Comparison of ENCODE assay signal across 15 cellular contexts in the genomic region with DNA sequence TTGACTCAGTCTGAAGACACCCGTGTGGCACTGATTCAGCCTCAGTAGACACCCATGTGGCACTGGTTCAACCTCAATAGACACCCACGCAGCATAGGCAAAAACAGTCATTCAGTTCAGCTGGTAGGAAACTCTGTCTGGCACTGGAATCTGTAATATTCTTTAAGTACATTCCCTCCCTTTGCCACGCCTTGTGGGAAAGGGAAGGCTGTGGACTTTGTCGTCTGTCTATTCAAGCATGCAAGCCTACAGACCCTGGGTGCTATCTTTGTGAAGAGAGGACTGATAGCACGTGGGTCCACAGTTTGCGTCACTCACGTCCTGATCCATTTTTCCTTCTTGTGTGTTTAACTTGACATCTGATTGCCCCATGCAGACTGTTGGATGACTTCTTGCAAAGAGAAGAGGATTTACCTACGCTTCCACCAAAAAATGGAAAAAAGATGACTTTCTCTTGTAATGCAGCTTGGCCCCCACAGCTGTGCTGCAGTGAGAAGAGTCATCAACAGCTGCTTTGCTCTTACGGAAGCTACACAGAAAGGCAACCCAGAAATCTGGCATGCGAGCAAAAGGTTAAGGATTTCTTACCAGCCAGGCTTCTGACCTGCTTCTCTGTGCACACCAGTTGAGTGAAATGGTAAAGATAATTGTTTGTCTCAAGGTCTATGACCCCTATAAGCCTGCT.
DNase-seq lines count a peak whose midpoint lies in the region; ATAC-seq and TF ChIP-seq lines count a peak whose summit lies in the region.
"Had no signal": no experiment of that assay in that cellular context is flagged by ENCODE, and none has a peak within 500 bp of the region (broad histone marks: within the 10 kb centered on the region; RNA-seq: fewer than 3 reads in every experiment).

No MANE protein-coding gene starts in this region.

- peaks cover 28% of the 10 kb centered on the region for H3K4me1 Mint-ChIP-seq in nephron
- H3K4me1 Mint-ChIP-seq: naive thymus-derived CD4-positive, alpha-beta T cell had no signal

- no peak overlapping the region for H3K4me3 Mint-ChIP-seq in nephron
- H3K4me3 Mint-ChIP-seq: naive thymus-derived CD4-positive, alpha-beta T cell had no signal

- intact Hi-C loops in PC-3 (cut with micrococcal nuclease) = no loop called here

- H3K79me2 ChIP-seq in PC-3 (ENCODE audit: low read length) = no peaks in the 10 kb centered on the region

- H3K27me3 ChIP-seq in PC-3 (ENCODE audit: low read length) = no peaks in the 10 kb centered on the region

- peaks cover 4% of the 10 kb centered on the region for H3K36me3 Mint-ChIP-seq in nephron (ENCODE audit: low read depth)

- no peak overlapping the region for H3K9ac ChIP-seq in PC-3 (ENCODE audit: low read length)

- BruUV-seq in PC-3 (replicated peaks; lab: Mats Ljungman, UMichigan) = no TSS peak

- CTCF ChIA-PET in PC-3 (lab: Charles Lee) = interaction anchor here (0.6 kb wide), 1 partner anchor 415 kb away, joined by 7 read pairs; no protein-coding TSS in a partner anchor

- in situ Hi-C loops in ACHN (cut with HindIII; ENCODE audit: low pct_ligation_motif_present, low pct_unique_long_range_greater_than_20kb, low sequenced_read_pairs) = no loop called here

- H2AFZ ChIP-seq in PC-3 (ENCODE audit: low read length) = no peak overlapping the region

- no peaks in the 10 kb centered on the region for H3K36me3 ChIP-seq in PC-3 (ENCODE audit: low read depth, low read length)

- H3K9me2 ChIP-seq in PC-3 (replicated peaks; ENCODE audit: low read length) = no peaks in the 10 kb centered on the region

- H4K20me1 ChIP-seq in PC-3 (ENCODE audit: low read length) = no peaks in the 10 kb centered on the region

- POLR2A ChIA-PET in PC-3 (lab: Charles Lee; ENCODE audit: unreplicated experiment) = no interaction called here

- no peaks in the 10 kb centered on the region for H3K9me3 Mint-ChIP-seq in nephron

- TF ChIP-seq CTCF in PC-3 (conservative IDR thresholded peaks at IDR 0.05; ENCODE audit: low read depth, low read length) (no peak), nephron (IDR thresholded peaks at IDR 0.05; ENCODE audit: unreplicated experiment in 3 of 3) (no peak)

- no peak overlapping the region for H3K4me3 ChIP-seq in PC-3 (ENCODE audit: low read length)

- no peaks in the 10 kb centered on the region for H3K27me3 Mint-ChIP-seq in nephron (ENCODE audit: low read depth)
- H3K27me3 Mint-ChIP-seq: naive thymus-derived CD4-positive, alpha-beta T cell had no signal

- no peaks in the 10 kb centered on the region for H3F3A ChIP-seq in PC-3 (ENCODE audit: low read length, unreplicated experiment)

- peaks cover 24% of the 10 kb centered on the region for H3K4me1 ChIP-seq in PC-3 (ENCODE audit: insufficient read depth, low read length)

- DNase-seq in ACHN (peak; percentile 96), PC-3 (peak; percentile 43), fibroblast of gingiva (ENCODE audit: low read depth) (peak; percentile 7), NCI-H774 (lab: John Stamatoyannopoulos, UW) (no peak), 8988T (no peak), ureter (ENCODE audit: low spot score) (no peak), NCI-H128 (lab: John Stamatoyannopoulos, UW; ENCODE audit: unreplicated experiment) (no peak)
- DNase-seq: activated CD4-positive, alpha-beta T cell treated with anti-CD3 and anti-CD28 coated beads, Interleukin-2, amount 50 U/mL, for 4 hours; activated effector memory CD4-positive, alpha-beta T cell treated with Interleukin-2 at 50 U/mL for 16 hours; DMS79 treated with DMSO at 0.1 percent for 48 hours; naive thymus-derived CD4-positive, alpha-beta T cell; NCI-H1105; NCI-H446 treated with DMSO at 0.1 percent for 48 hours had no signal

- no peaks in the 10 kb centered on the region for H3K9me3 ChIP-seq in PC-3 (ENCODE audit: low read length)

- H3K27ac Mint-ChIP-seq in nephron = peak overlapping the region; percentile 45 to 71 (median 65)
- H3K27ac Mint-ChIP-seq: naive thymus-derived CD4-positive, alpha-beta T cell had no signal

- no peak overlapping the region for H3K27ac ChIP-seq in PC-3 (ENCODE audit: low read length)

- ATAC-seq in PC-3 = peak; percentile 44; the same call in 1 of the 2 replicates
- ATAC-seq: naive thymus-derived CD4-positive, alpha-beta T cell; Panc1 had no signal

- H3K4me2 ChIP-seq in PC-3 (ENCODE audit: low read length) = no peak overlapping the region

Comparison
In these comparisons a context has a peak if more than half of its experiments do, and no peak if none do; other contexts are left out.
1. DNase-seq: peak in ACHN (single experiment), PC-3 (single experiment) and fibroblast of gingiva (single experiment); none in NCI-H774 (single experiment), 8988T (single experiment), ureter (single experiment) and NCI-H128 (single experiment).